Comparison of ENCODE assay signal across 10 cellular contexts in genomic region chr18:30889582-30890301, GRCh38.
DNase-seq lines count a peak whose midpoint lies in the region; ATAC-seq, FAIRE-seq and TF ChIP-seq lines count a peak whose summit lies in the region.
"Had no signal": no experiment of that assay in that cellular context is flagged by ENCODE, and none has a peak within 500 bp of the region (broad histone marks: within the 10 kb centered on the region; RNA-seq: fewer than 3 reads in every experiment).

No MANE protein-coding gene starts in this region.

- no peak overlapping the region for H3K27ac ChIP-seq in Karpas-422 (ENCODE audit: low read length)
- no peak overlapping the region for H3K27ac ChIP-seq in astrocyte (ENCODE audit: low read depth, low read length)
- no peak overlapping the region for H3K27ac ChIP-seq in HepG2 (ENCODE audit: extremely low read length, insufficient read depth, low read length)
- H3K27ac ChIP-seq: parathyroid adenoma, thoracic aorta had no signal

- WGBS in HepG2 (ENCODE audit: low lambda C conversion rate) = 2% methylated on average over 5 of the region's 5 CpGs

- TF ChIP-seq POLR2A in HepG2 (IDR thresholded peaks at IDR 0.05; ENCODE audit: insufficient read depth in 1 of 2, low read depth in 2 of 2, low read length in 2 of 2) = no peak

- no peaks in the 10 kb centered on the region for H3K79me2 ChIP-seq in Karpas-422 (ENCODE audit: low read length)
- H3K79me2 ChIP-seq in astrocyte (ENCODE audit: insufficient read depth, low read length) = no peaks in the 10 kb centered on the region
- H3K79me2 ChIP-seq in HepG2 (ENCODE audit: insufficient read depth, low read length) = no peaks in the 10 kb centered on the region
- H3K79me2 ChIP-seq: parathyroid adenoma had no signal

- no peak for FAIRE-seq in astrocyte (lab: Jason Lieb, UNC)
- no peak for FAIRE-seq in HepG2 (lab: Jason Lieb, UNC)

- intact Hi-C loops in HepG2 (cut with micrococcal nuclease; ENCODE audit: unreplicated experiment) = no loop called here

- no peak for TF ChIP-seq RAD21 in HepG2 (CRISPR knock-in tag; IDR thresholded peaks at IDR 0.05)

- CTCF ChIA-PET in HepG2 (lab: Yijun Ruan, JAX; ENCODE audit: low intra/inter-chr PET ratio, low total read pairs) = no interaction called here

- no peaks in the 10 kb centered on the region for H3K9me2 ChIP-seq in Karpas-422 (replicated peaks; ENCODE audit: insufficient read depth, low read length)

- DNase-seq in D341Med (ENCODE audit: low spot score) (peak; percentile 72), Karpas-422 (peak; percentile 67), astrocyte (ENCODE audit: low read depth) (peak; percentile 4), HepG2 (ENCODE audit: low spot score) (no peak), HCEC 1CT (no peak)
- DNase-seq in stimulated activated naive CD8-positive, alpha-beta T cell treated with anti-CD3 and anti-CD28 coated beads, Interleukin-15, amount 100 ng/mL, for 72 hours = no peak

- POLR2A ChIA-PET in HepG2 (lab: Yijun Ruan, JAX) = no interaction called here

- H2AFZ ChIP-seq in Karpas-422 (ENCODE audit: low read length) (no peak overlapping the region), astrocyte (ENCODE audit: low read depth, low read length) (no peak overlapping the region), HepG2 (ENCODE audit: low read length) (no peak overlapping the region)
- H2AFZ ChIP-seq: parathyroid adenoma had no signal

- no peaks in the 10 kb centered on the region for H3K27me3 Mint-ChIP-seq in astrocyte (ENCODE audit: low read depth, unreplicated experiment)
- H3K27me3 Mint-ChIP-seq in stimulated activated naive CD8-positive, alpha-beta T cell treated with anti-CD3 and anti-CD28 coated beads, Interleukin-15, amount 100 ng/mL, for 72 hours = no peaks in the 10 kb centered on the region

- H3K4me3 Mint-ChIP-seq in astrocyte (ENCODE audit: unreplicated experiment) = no peak overlapping the region
- no peak overlapping the region for H3K4me3 Mint-ChIP-seq in stimulated activated naive CD8-positive, alpha-beta T cell treated with anti-CD3 and anti-CD28 coated beads, Interleukin-15, amount 100 ng/mL, for 72 hours

- no peaks in the 10 kb centered on the region for H4K20me1 ChIP-seq in Karpas-422 (ENCODE audit: insufficient read depth, low read depth, low read length)
- H4K20me1 ChIP-seq in astrocyte (ENCODE audit: insufficient read depth, low read length) = no peaks in the 10 kb centered on the region
- no peaks in the 10 kb centered on the region for H4K20me1 ChIP-seq in HepG2 (ENCODE audit: insufficient read depth, low read length)

- H3K9ac ChIP-seq in Karpas-422 (ENCODE audit: low read length) (no peak overlapping the region), astrocyte (ENCODE audit: low read length) (no peak overlapping the region), HepG2 (ENCODE audit: insufficient read depth, low read depth, low read length) (no peak overlapping the region)
- H3K9ac ChIP-seq: parathyroid adenoma had no signal

- peaks cover 4% of the 10 kb centered on the region for H3K4me1 Mint-ChIP-seq in astrocyte (ENCODE audit: low read depth, unreplicated experiment)
- no peaks in the 10 kb centered on the region for H3K4me1 Mint-ChIP-seq in stimulated activated naive CD8-positive, alpha-beta T cell treated with anti-CD3 and anti-CD28 coated beads, Interleukin-15, amount 100 ng/mL, for 72 hours

- TF ChIP-seq EP300 in HepG2 (IDR thresholded peaks at IDR 0.05; ENCODE audit: low read depth in 2 of 2, low read length in 2 of 2) (no peak), HepG2 (CRISPR knock-in tag; IDR thresholded peaks at IDR 0.05; ENCODE audit: borderline replicate concordance) (no peak)

- no peak overlapping the region for H3K4me2 ChIP-seq in Karpas-422 (ENCODE audit: low read depth, low read length, poor library complexity, severe bottlenecking)
- no peak overlapping the region for H3K4me2 ChIP-seq in astrocyte (ENCODE audit: low read length)
- no peak overlapping the region for H3K4me2 ChIP-seq in HepG2 (ENCODE audit: low read depth, low read length)

- H3K9me3 Mint-ChIP-seq in astrocyte (ENCODE audit: unreplicated experiment) = no peaks in the 10 kb centered on the region
- no peaks in the 10 kb centered on the region for H3K9me3 Mint-ChIP-seq in stimulated activated naive CD8-positive, alpha-beta T cell treated with anti-CD3 and anti-CD28 coated beads, Interleukin-15, amount 100 ng/mL, for 72 hours

- H3K9me3 ChIP-seq in Karpas-422 (ENCODE audit: low read length) = no peaks in the 10 kb centered on the region
- no peaks in the 10 kb centered on the region for H3K9me3 ChIP-seq in astrocyte (ENCODE audit: insufficient read depth, low read depth, low read length)
- no peaks in the 10 kb centered on the region for H3K9me3 ChIP-seq in HepG2 (ENCODE audit: low read length)
- H3K9me3 ChIP-seq: thoracic aorta had no signal

- ATAC-seq in HepG2 = no peak
- no peak for ATAC-seq in HG02623 (IDR thresholded peaks at IDR 0.05; ENCODE audit: unreplicated experiment)
- ATAC-seq in GM21619 (IDR thresholded peaks at IDR 0.05; ENCODE audit: unreplicated experiment) = no peak
- no peak for ATAC-seq in stimulated activated naive CD8-positive, alpha-beta T cell treated with anti-CD3 and anti-CD28 coated beads, Interleukin-15, amount 100 ng/mL, for 72 hours

- TF ChIP-seq CTCF in astrocyte (IDR thresholded peaks at IDR 0.05; ENCODE audit: insufficient read depth, low read depth, low read length) (peak; percentile 28), HepG2 (CRISPR knock-in tag; IDR thresholded peaks at IDR 0.05) (peak; percentile 38; the same call in 1 of the 2 replicates)

- H3K36me3 ChIP-seq in Karpas-422 (ENCODE audit: insufficient read depth, low read length) (no peaks in the 10 kb centered on the region), astrocyte (ENCODE audit: insufficient read depth, low read length) (no peaks in the 10 kb centered on the region), HepG2 (replicated peaks in 1 of 2; ENCODE audit: control insufficient read depth in 1 of 2, insufficient read depth in 2 of 2, low read length in 2 of 2) (no peaks in the 10 kb centered on the region)
- H3K36me3 ChIP-seq: thoracic aorta had no signal

- no peak overlapping the region for H3K27ac Mint-ChIP-seq in astrocyte (ENCODE audit: unreplicated experiment)
- no peak overlapping the region for H3K27ac Mint-ChIP-seq in stimulated activated naive CD8-positive, alpha-beta T cell treated with anti-CD3 and anti-CD28 coated beads, Interleukin-15, amount 100 ng/mL, for 72 hours

- in situ Hi-C loops in HepG2 (cut with HindIII; ENCODE audit: extremely low pct_ligation_motif_present, low pct_unique_long_range_greater_than_20kb) = no loop called here

- H3K36me3 Mint-ChIP-seq in astrocyte (ENCODE audit: low read depth, unreplicated experiment) = no peaks in the 10 kb centered on the region

- H3K4me3 ChIP-seq in Karpas-422 (ENCODE audit: low read length) = no peak overlapping the region
- H3K4me3 ChIP-seq in astrocyte (ENCODE audit: insufficient read depth, low read depth, low read length) = no peak overlapping the region
- no peak overlapping the region for H3K4me3 ChIP-seq in HepG2 (replicated peaks in 1 of 3; ENCODE audit: insufficient read depth in 1 of 3, low read depth in 2 of 3, low read length in 3 of 3)
- H3K4me3 ChIP-seq: thoracic aorta had no signal

- BruUV-seq in HepG2 (replicated peaks; lab: Mats Ljungman, UMichigan) = no TSS peak

- H3K4me1 ChIP-seq in Karpas-422 (ENCODE audit: low read length) = no peaks in the 10 kb centered on the region
- H3K4me1 ChIP-seq in astrocyte (ENCODE audit: insufficient read depth, low read length) = no peaks in the 10 kb centered on the region
- peaks cover 7% of the 10 kb centered on the region; the same call in 1 of the 2 replicates for H3K4me1 ChIP-seq in HepG2 (ENCODE audit: insufficient read depth, low read length)
- H3K4me1 ChIP-seq: parathyroid adenoma had no signal

- H3K27me3 ChIP-seq in Karpas-422 (ENCODE audit: low read length) (no peaks in the 10 kb centered on the region), astrocyte (ENCODE audit: insufficient read depth, low read length) (no peaks in the 10 kb centered on the region), HepG2 (ENCODE audit: control insufficient read depth in 1 of 2, insufficient read depth in 2 of 2, low read length in 2 of 2) (peaks cover 0 to 2% of the 10 kb centered on the region in 2 experiments; a peak in 1 of 5 replicates)

TF ChIP-seq in HepG2, 621 proteins besides CTCF, POLR2A, EP300 and RAD21:
- TF ChIP-seq STAG1 (CRISPR knock-in tag; IDR thresholded peaks at IDR 0.05) (peak; percentile 45), EZH2 (conservative IDR thresholded peaks at IDR 0.05; ENCODE audit: low read depth, low read length) (no peak)

Comparison
In these comparisons a context has a peak if more than half of its experiments do, and no peak if none do; other contexts are left out.
1. DNase-seq: peak in D341Med (single experiment), Karpas-422 (single experiment) and astrocyte (single experiment); none in HepG2 (single experiment), stimulated activated naive CD8-positive, alpha-beta T cell treated with anti-CD3 and anti-CD28 coated beads, Interleukin-15, amount 100 ng/mL, for 72 hours (0 of 2) and HCEC 1CT (single experiment).